Comparison of ENCODE assay signal across 19 cellular contexts in genomic region chr17:28338769-28339212, GRCh38. TPM values are rescaled to one million over a fixed set of nuclear protein-coding genes. Genes with fewer than 3 reads are reported as not detected.
DNase-seq lines count a peak whose midpoint lies in the region; ATAC-seq and TF ChIP-seq lines count a peak whose summit lies in the region.
"Not testable (repeated sequence)": the region's sequence is repeated elsewhere in the genome, so short reads cannot be mapped to it uniquely, and the experiment has no call there.
"Had no signal": no experiment of that assay in that cellular context is flagged by ENCODE, and none has a peak within 500 bp of the region (broad histone marks: within the 10 kb centered on the region; RNA-seq: fewer than 3 reads in every experiment).

No MANE protein-coding gene starts in this region.

- H3K9me2 ChIP-seq in SK-N-SH, result not testable (repeated sequence)

- not testable (repeated sequence) for H3K27ac Mint-ChIP-seq in CD4-positive, CD25-positive, alpha-beta regulatory T cell
- H3K27ac Mint-ChIP-seq in MCF 10A (ENCODE audit: low read depth, unreplicated experiment) (peak overlapping the region; percentile 97), mesothelial cell of epicardium (peak overlapping the region; percentile 84)

- not testable (repeated sequence) for H3K4me3 ChIP-seq in CD4-positive, CD25-positive, alpha-beta regulatory T cell (ENCODE audit: low read depth, low read length); SK-N-SH (ENCODE audit: low read depth in 2 of 2, low read length in 1 of 2); right cardiac atrium (ENCODE audit: low read length); gastrocnemius medialis
- peak overlapping the region; percentile 16 for H3K4me3 ChIP-seq in upper lobe of right lung

- not testable (repeated sequence) for BruUV-seq in MCF 10A (replicated peaks; lab: Mats Ljungman, UMichigan)

- peaks cover 30% of the 10 kb centered on the region; the same call in 1 of the 2 replicates for H4K20me1 ChIP-seq in SK-N-SH (ENCODE audit: insufficient read depth)

- peaks cover 4 to 48% (median 40%) of the 10 kb centered on the region in 4 donors for H3K4me1 Mint-ChIP-seq in CD4-positive, CD25-positive, alpha-beta regulatory T cell
- peaks cover 35% of the 10 kb centered on the region for H3K4me1 Mint-ChIP-seq in MCF 10A (ENCODE audit: insufficient read depth, unreplicated experiment)
- H3K4me1 Mint-ChIP-seq in mesothelial cell of epicardium, result peaks cover 30% of the 10 kb centered on the region

- TF ChIP-seq CTCF in SK-N-SH (IDR thresholded peaks at IDR 0.05); MCF 10A (IDR thresholded peaks at IDR 0.05; ENCODE audit: unreplicated experiment); mesothelial cell of epicardium (IDR thresholded peaks at IDR 0.05; ENCODE audit: unreplicated experiment); gastrocnemius medialis (IDR thresholded peaks at IDR 0.05 in 4 of 5, conservative IDR thresholded peaks at IDR 0.05 in 1 of 5); upper lobe of right lung (IDR thresholded peaks at IDR 0.05): not testable (repeated sequence)

- peak overlapping the region; percentile 82; the same call in 1 of the 2 replicates for H3K4me2 ChIP-seq in SK-N-SH

- peaks cover 19% of the 10 kb centered on the region for H3F3A ChIP-seq in SK-N-SH (replicated peaks; ENCODE audit: insufficient read depth)

- intact Hi-C loops in MCF 10A (cut with micrococcal nuclease), result loop anchor here (5.0 to 10.0 kb wide), 4 partner anchors 79 to 206 kb away; no protein-coding TSS in a partner anchor
- intact Hi-C loops in right cardiac atrium (cut with DNase I); upper lobe of right lung (cut with DNase I): not testable (repeated sequence)
- intact Hi-C loops in gastrocnemius medialis (cut with DNase I; ENCODE audit: low total_unique reads), result loop anchor here (10.0 kb wide), 1 partner anchor 444 kb away; the partner anchor contains the start of gene LYRM9

- WGBS in SK-N-SH (ENCODE audit: low lambda C conversion rate), result 93% methylated on average over 8 of the region's 8 CpGs
- 78% methylated on average over 8 of the region's 8 CpGs for WGBS in right cardiac atrium

- in situ Hi-C loops in gastrocnemius medialis (cut with MboI; ENCODE audit: low sequenced_read_pairs in 4 of 4), result loop anchor here in 3 of 4 donors (10.0 to 25.0 kb wide), 3 partner anchors 294 to 624 kb away; partner anchors contain the start of genes PHF12 (in 3 of the 3) and NLK (in 1 of the 3)

- H3K36me3 Mint-ChIP-seq in CD4-positive, CD25-positive, alpha-beta regulatory T cell; mesothelial cell of epicardium: not testable (repeated sequence)
- H3K36me3 Mint-ChIP-seq in MCF 10A (ENCODE audit: insufficient read depth, unreplicated experiment), result peaks cover 44% of the 10 kb centered on the region

- CTCF ChIA-PET in SK-N-SH (lab: Yijun Ruan, JAX), result interaction anchor here (0.6 kb wide), 1 partner anchor 13 kb away, joined by 3 read pairs; no protein-coding TSS in a partner anchor
- CTCF ChIA-PET in MCF 10A (lab: Yijun Ruan, JAX), result interaction anchor here (0.6 to 2.6 kb wide), 7 partner anchors 7 to 154 kb away, joined by 3 to 13 read pairs (median 4); no protein-coding TSS in a partner anchor

- DNase-seq in CD4-positive, CD25-positive, alpha-beta regulatory T cell; SK-N-SH; MCF 10A (ENCODE audit: unreplicated experiment); epithelial cell of prostate (ENCODE audit: low read depth, low spot score); right cardiac atrium; mesothelial cell of epicardium (ENCODE audit: low spot score in 2 of 2, unreplicated experiment in 2 of 2); gastrocnemius medialis; upper lobe of right lung: not testable (repeated sequence)

- H3K27me3 ChIP-seq in CD4-positive, CD25-positive, alpha-beta regulatory T cell (ENCODE audit: control insufficient read depth, insufficient read depth, low read length); SK-N-SH (ENCODE audit: insufficient read depth); right cardiac atrium (ENCODE audit: control insufficient read depth, insufficient read depth); gastrocnemius medialis; upper lobe of right lung: not testable (repeated sequence)

- POLR2A ChIA-PET in SK-N-SH (lab: Yijun Ruan, JAX), result interaction anchor here (0.7 to 1.5 kb wide), 2 partner anchors 8 to 18 kb away, joined by 3 to 4 read pairs; partner anchors contain the start of gene POLDIP2
- POLR2A ChIA-PET in MCF 10A (lab: Yijun Ruan, JAX), result interaction anchor here (1.8 to 2.1 kb wide), 2 partner anchors 9 to 19 kb away, joined by 7 to 11 read pairs; partner anchors contain the start of gene POLDIP2

- ATAC-seq in CD4-positive, CD25-positive, alpha-beta regulatory T cell (ENCODE audit: low read depth in 2 of 2); right cardiac atrium; gastrocnemius medialis; upper lobe of right lung: not testable (repeated sequence)

- not testable (repeated sequence) for H3K9me3 Mint-ChIP-seq in CD4-positive, CD25-positive, alpha-beta regulatory T cell; MCF 10A (ENCODE audit: unreplicated experiment); mesothelial cell of epicardium

- not testable (repeated sequence) for H3K27ac ChIP-seq in CD4-positive, CD25-positive, alpha-beta regulatory T cell (ENCODE audit: insufficient read depth, low read length, poor library complexity, severe bottlenecking)
- peak overlapping the region in 1 of 2 experiments; percentile 89; a peak in 2 of 4 replicates for H3K27ac ChIP-seq in SK-N-SH (ENCODE audit: low read depth in 2 of 2, low read length in 1 of 2)
- H3K27ac ChIP-seq in epithelial cell of prostate, result peak overlapping the region; percentile 99
- H3K27ac ChIP-seq in right cardiac atrium (ENCODE audit: low read length), result peak overlapping the region; percentile 81
- H3K27ac ChIP-seq in gastrocnemius medialis, result peak overlapping the region; percentile 23 to 91 (median 88)
- peak overlapping the region; percentile 66 for H3K27ac ChIP-seq in upper lobe of right lung

- not testable (repeated sequence) for TF ChIP-seq POLR2A in gastrocnemius medialis (IDR thresholded peaks at IDR 0.05)

- not testable (repeated sequence) for H3K27me3 Mint-ChIP-seq in CD4-positive, CD25-positive, alpha-beta regulatory T cell; MCF 10A (ENCODE audit: insufficient read depth, unreplicated experiment); mesothelial cell of epicardium (ENCODE audit: low read depth)

- not testable (repeated sequence) for TF ChIP-seq EP300 in SK-N-SH (IDR thresholded peaks at IDR 0.05; ENCODE audit: borderline replicate concordance in 1 of 2, low read depth in 1 of 2, low read length in 1 of 2)

- not testable (repeated sequence) for H3K9me3 ChIP-seq in CD4-positive, CD25-positive, alpha-beta regulatory T cell (ENCODE audit: control insufficient read depth in 2 of 2, low read length in 2 of 2); SK-N-SH; right cardiac atrium (ENCODE audit: control insufficient read depth, low read length); gastrocnemius medialis; upper lobe of right lung

- peaks cover 70% of the 10 kb centered on the region for H3K79me2 ChIP-seq in SK-N-SH (ENCODE audit: insufficient read depth)

- peaks cover 26% of the 10 kb centered on the region for H3K4me1 ChIP-seq in CD4-positive, CD25-positive, alpha-beta regulatory T cell (ENCODE audit: control insufficient read depth, insufficient read depth, low read length, poor library complexity, severe bottlenecking)
- H3K4me1 ChIP-seq in SK-N-SH (ENCODE audit: control insufficient read depth in 1 of 2, insufficient read depth in 2 of 2, low read depth in 1 of 2, low read length in 1 of 2), result peaks cover 7 to 21% of the 10 kb centered on the region in 2 experiments; a peak in 3 of 4 replicates
- peaks cover 11% of the 10 kb centered on the region for H3K4me1 ChIP-seq in right cardiac atrium (ENCODE audit: control insufficient read depth, insufficient read depth, low read length)
- peaks cover 34 to 43% of the 10 kb centered on the region in 2 donors for H3K4me1 ChIP-seq in gastrocnemius medialis
- H3K4me1 ChIP-seq in upper lobe of right lung, result peaks cover 26% of the 10 kb centered on the region

- H3K9ac ChIP-seq in SK-N-SH, result peak overlapping the region; percentile 29; the same call in 1 of the 2 replicates

- peak overlapping the region in 3 of 4 donors; percentile 12 to 58 (median 30) for H3K4me3 Mint-ChIP-seq in CD4-positive, CD25-positive, alpha-beta regulatory T cell
- H3K4me3 Mint-ChIP-seq in MCF 10A (ENCODE audit: unreplicated experiment), result peak overlapping the region; percentile 96
- H3K4me3 Mint-ChIP-seq in mesothelial cell of epicardium, result not testable (repeated sequence)

- not testable (repeated sequence) for H2AFZ ChIP-seq in SK-N-SH (ENCODE audit: low read depth)

- peaks cover 36% of the 10 kb centered on the region for H3K36me3 ChIP-seq in CD4-positive, CD25-positive, alpha-beta regulatory T cell (ENCODE audit: control insufficient read depth, insufficient read depth, low read length)
- H3K36me3 ChIP-seq in SK-N-SH (replicated peaks in 1 of 2; ENCODE audit: control insufficient read depth in 1 of 2, insufficient read depth in 2 of 2, low read length in 1 of 2), result peaks cover 37 to 43% of the 10 kb centered on the region in 2 experiments
- peaks cover 0 to 37% of the 10 kb centered on the region in 2 donors for H3K36me3 ChIP-seq in gastrocnemius medialis
- H3K36me3 ChIP-seq in upper lobe of right lung, result peaks cover 45% of the 10 kb centered on the region

- not testable (repeated sequence) for TF ChIP-seq RAD21 in SK-N-SH (IDR thresholded peaks at IDR 0.05; ENCODE audit: low read length)

RNA-seq across cellular contexts. Expression of gene TNFAIP1, which starts 3.2 kb away (rescaled TPM):
- total RNA-seq in CD4-positive, CD25-positive, alpha-beta regulatory T cell, result 15.7 TPM
- 10 to 100 TPM in 1 of 4 donors, 1 to 10 TPM in 3; 6.5 to 10.5 (median 8.8) TPM for polyA plus RNA-seq in CD4-positive, CD25-positive, alpha-beta regulatory T cell
- polyA plus RNA-seq in SK-N-SH (2012; rRNA removed), result 52.0 and 58.0 TPM in 2 replicates
- 35.5 and 42.1 TPM in 2 replicates for polyA plus RNA-seq in SK-N-SH (2012; cell fraction: cytosol; rRNA removed)
- polyA plus RNA-seq in SK-N-SH (2012; cell fraction: nucleus; rRNA removed), result 72.8 and 108 TPM in 2 replicates
- total RNA-seq in MCF 10A (2022), result 61.7 and 65.0 TPM in 2 replicates
- 10 to 100 TPM; 33.3 to 72.3 (median 34.7) TPM for total RNA-seq in right cardiac atrium
- 20.1 TPM for polyA plus RNA-seq in right cardiac atrium
- 35.8 to 41.8 TPM (median 37.6 TPM) in 3 replicates for total RNA-seq in mesothelial cell of epicardium
- 10 to 100 TPM; 18.8 to 36.5 (median 25.5) TPM for total RNA-seq in gastrocnemius medialis
- 82.7 TPM for total RNA-seq in upper lobe of right lung

RNA-seq across cellular contexts. Expression of gene IFT20, which starts 3.5 kb away (rescaled TPM):
- 44.1 TPM for total RNA-seq in CD4-positive, CD25-positive, alpha-beta regulatory T cell
- 10 to 100 TPM; 36.9 to 55.5 (median 44.4) TPM for polyA plus RNA-seq in CD4-positive, CD25-positive, alpha-beta regulatory T cell
- polyA plus RNA-seq in SK-N-SH (2012; rRNA removed), result 73.9 and 75.6 TPM in 2 replicates
- 54.3 and 71.7 TPM in 2 replicates for polyA plus RNA-seq in SK-N-SH (2012; cell fraction: cytosol; rRNA removed)
- 119 and 179 TPM in 2 replicates for polyA plus RNA-seq in SK-N-SH (2012; cell fraction: nucleus; rRNA removed)
- 29.3 and 38.3 TPM in 2 replicates for total RNA-seq in MCF 10A (2022)
- total RNA-seq in right cardiac atrium, result 10 to 100 TPM; 20.6 to 22.8 (median 21.3) TPM
- 27.0 TPM for polyA plus RNA-seq in right cardiac atrium
- total RNA-seq in mesothelial cell of epicardium, result 36.7 to 40.2 TPM (median 39.8 TPM) in 3 replicates
- total RNA-seq in gastrocnemius medialis, result 10 to 100 TPM in 1 of 4 donors, 1 to 10 TPM in 3; 3.7 to 15.9 (median 4.9) TPM
- total RNA-seq in upper lobe of right lung, result 33.3 TPM

RNA-seq across cellular contexts. Expression of gene POLDIP2, which starts 18.5 kb away (rescaled TPM):
- total RNA-seq in CD4-positive, CD25-positive, alpha-beta regulatory T cell, result 29.4 TPM
- 10 to 100 TPM; 70.2 to 88.5 (median 74.7) TPM for polyA plus RNA-seq in CD4-positive, CD25-positive, alpha-beta regulatory T cell
- polyA plus RNA-seq in SK-N-SH (2012; rRNA removed) (96.1 and 98.1 TPM in 2 replicates), right cardiac atrium (95.6 TPM)
- 71.4 and 94.2 TPM in 2 replicates for polyA plus RNA-seq in SK-N-SH (2012; cell fraction: cytosol; rRNA removed)
- polyA plus RNA-seq in SK-N-SH (2012; cell fraction: nucleus; rRNA removed), result 59.1 and 62.2 TPM in 2 replicates
- total RNA-seq in MCF 10A (2022) (84.0 and 105 TPM in 2 replicates), right cardiac atrium (10 to 100 TPM; 97.1 to 99.8 (median 98.6) TPM), mesothelial cell of epicardium (60.8 to 61.0 TPM (median 60.9 TPM) in 3 replicates), gastrocnemius medialis (100 to 1,000 TPM; 217 to 281 (median 237) TPM), upper lobe of right lung (55.3 TPM)

RNA-seq across cellular contexts. Expression of gene TMEM97, which starts 19.8 kb away (rescaled TPM):
- total RNA-seq in CD4-positive, CD25-positive, alpha-beta regulatory T cell, result 4.1 TPM
- 1 to 10 TPM; 6.6 to 9.5 (median 7.5) TPM for polyA plus RNA-seq in CD4-positive, CD25-positive, alpha-beta regulatory T cell
- polyA plus RNA-seq in SK-N-SH (2012; rRNA removed) (8.6 and 11.4 TPM in 2 replicates), right cardiac atrium (3.9 TPM)
- polyA plus RNA-seq in SK-N-SH (2012; cell fraction: cytosol; rRNA removed), result 10.5 and 11.2 TPM in 2 replicates
- 3.5 and 4.1 TPM in 2 replicates for polyA plus RNA-seq in SK-N-SH (2012; cell fraction: nucleus; rRNA removed)
- total RNA-seq in MCF 10A (2022) (8.6 and 12.1 TPM in 2 replicates), right cardiac atrium (1 to 10 TPM; 5.5 to 6.7 (median 6.0) TPM), mesothelial cell of epicardium (43.0 to 45.5 TPM (median 43.3 TPM) in 3 replicates), gastrocnemius medialis (1 to 10 TPM; 5.1 to 7.2 (median 6.6) TPM), upper lobe of right lung (64.4 TPM)

RNA-seq across cellular contexts. Expression of gene SEBOX, which starts 26.2 kb away (rescaled TPM):
- not detected for total RNA-seq in CD4-positive, CD25-positive, alpha-beta regulatory T cell
- polyA plus RNA-seq in CD4-positive, CD25-positive, alpha-beta regulatory T cell, result not detected
- not detected in 2 replicates for polyA plus RNA-seq in SK-N-SH (2012; rRNA removed)
- polyA plus RNA-seq in SK-N-SH (2012; cell fraction: cytosol; rRNA removed), result not detected in 2 replicates
- not detected in 2 replicates for polyA plus RNA-seq in SK-N-SH (2012; cell fraction: nucleus; rRNA removed)
- not detected in 2 replicates for total RNA-seq in MCF 10A (2022)
- total RNA-seq in right cardiac atrium, result not detected
- polyA plus RNA-seq in right cardiac atrium, result not detected
- total RNA-seq in mesothelial cell of epicardium, result not detected in 3 replicates
- total RNA-seq in gastrocnemius medialis, result not detected
- total RNA-seq in upper lobe of right lung, result not detected
- total RNA-seq: A172; activated T-cell treated with anti-CD3 and anti-CD28 coated beads, Interleukin-2, amount 50 U/mL, for 72 hours; body of pancreas; hepatocyte; left cardiac atrium; M059J; naive thymus-derived CD8-positive, alpha-beta T cell; occipital lobe; renal cortical epithelial cell; T-helper 2 cell treated with Interferon-gamma antibody and Interleukin-4, amounts not matched to agents 100 ng/mL and 5 ng/mL, for 36 hours; thyroid gland had no signal
- polyA plus RNA-seq: hepatocyte; naive thymus-derived CD8-positive, alpha-beta T cell had no signal
